11 cellular contexts compared by ENCODE assay signal in genomic region chr9:82410306-82410705, GRCh38.
A peak's percentile ranks its signal among the peaks of the same experiment; 100 is the strongest.
DNase-seq lines count a peak whose midpoint lies in the region; ATAC-seq and TF ChIP-seq lines count a peak whose summit lies in the region.
"Had no signal": no experiment of that assay in that cellular context is flagged by ENCODE, and none has a peak within 500 bp of the region (broad histone marks: within the 10 kb centered on the region; RNA-seq: fewer than 3 reads in every experiment).

No MANE protein-coding gene starts in this region.

- no peak overlapping the region for H2BK20ac ChIP-seq in H9 (ENCODE audit: low read depth, low read length, poor library complexity, severe bottlenecking)

- H3K4me3 Mint-ChIP-seq in H9 = no peak overlapping the region
- H3K4me3 Mint-ChIP-seq: CD8-positive, alpha-beta T cell; central memory CD8-positive, alpha-beta T cell had no signal

- H3K18ac ChIP-seq in H9 (ENCODE audit: insufficient read length, low read depth, low read length) = no peak overlapping the region

- peaks cover 0 to 10% of the 10 kb centered on the region in 2 experiments; a peak in 2 of 5 replicates for H3K9me3 Mint-ChIP-seq in H9

- H3K4me2 ChIP-seq in mammary epithelial cell (ENCODE audit: insufficient read depth, low read depth, low read length) (no peak overlapping the region), H9 (ENCODE audit: insufficient read depth, insufficient read length, low read length) (no peak overlapping the region)

- peaks cover 25% of the 10 kb centered on the region for H3K4me1 ChIP-seq in mammary epithelial cell (ENCODE audit: insufficient read depth, low read length)
- peaks cover under 1% of the 10 kb centered on the region for H3K4me1 ChIP-seq in vagina
- H3K4me1 ChIP-seq in H9 (ENCODE audit: insufficient read depth, low read length) = no peaks in the 10 kb centered on the region; the same call in 1 of the 2 replicates

- no peak overlapping the region for H3K14ac ChIP-seq in H9 (ENCODE audit: insufficient read depth, low read length)

- no peaks in the 10 kb centered on the region for H3K4me1 Mint-ChIP-seq in H9
- H3K4me1 Mint-ChIP-seq: central memory CD8-positive, alpha-beta T cell had no signal

- H3K79me1 ChIP-seq in H9 (ENCODE audit: insufficient read depth, low read depth, low read length, poor library complexity, severe bottlenecking) = no peaks in the 10 kb centered on the region

- no peaks in the 10 kb centered on the region; the same call in 1 of the 2 replicates for H3K27me3 Mint-ChIP-seq in H9 (ENCODE audit: low read depth)
- H3K27me3 Mint-ChIP-seq: central memory CD8-positive, alpha-beta T cell had no signal

- H3K27ac ChIP-seq in mammary epithelial cell (ENCODE audit: insufficient read depth, low read depth, low read length) = no peak overlapping the region
- H3K27ac ChIP-seq in vagina = no peak overlapping the region
- H3K27ac ChIP-seq in H9 (ENCODE audit: insufficient read length, low read depth, low read length) = no peak overlapping the region

- no peak overlapping the region for H2BK120ac ChIP-seq in H9 (ENCODE audit: low read depth, low read length, poor library complexity, severe bottlenecking)

- H3K9me3 ChIP-seq in mammary epithelial cell (replicated peaks; ENCODE audit: insufficient read depth, low read length) (no peaks in the 10 kb centered on the region), vagina (no peaks in the 10 kb centered on the region), H9 (ENCODE audit: control insufficient read depth, low read depth, low read length) (no peaks in the 10 kb centered on the region)

- ATAC-seq in GM19467 (IDR thresholded peaks at IDR 0.05; ENCODE audit: unreplicated experiment) = peak; percentile 75
- peak; percentile 82 for ATAC-seq in HG03139 (IDR thresholded peaks at IDR 0.05; ENCODE audit: unreplicated experiment)
- ATAC-seq: CD8-positive, alpha-beta T cell had no signal

- TF ChIP-seq CTCF in mammary epithelial cell (conservative IDR thresholded peaks at IDR 0.05 in 1 of 2, IDR thresholded peaks at IDR 0.05 in 1 of 2; ENCODE audit: extremely low read depth in 1 of 2, insufficient read depth in 1 of 2, low read depth in 1 of 2, low read length in 2 of 2) = no peak
- no peak for TF ChIP-seq CTCF in vagina (IDR thresholded peaks at IDR 0.05)
- no peak for TF ChIP-seq CTCF in H9 (conservative IDR thresholded peaks at IDR 0.05)

- no peak overlapping the region for H2AFZ ChIP-seq in mammary epithelial cell (ENCODE audit: low read depth, low read length)
- no peak overlapping the region for H2AFZ ChIP-seq in H9 (ENCODE audit: low read length)

- H3K23me2 ChIP-seq in H9 (ENCODE audit: insufficient read length, low read depth, low read length, poor library complexity, severe bottlenecking) = no peaks in the 10 kb centered on the region

- H3K36me3 Mint-ChIP-seq in H9 (ENCODE audit: insufficient read depth in 1 of 3, low read depth in 3 of 3) = no peaks in the 10 kb centered on the region
- H3K36me3 Mint-ChIP-seq: CD8-positive, alpha-beta T cell had no signal

- H3K56ac ChIP-seq in H9 (ENCODE audit: insufficient read length, low read depth, low read length) = no peak overlapping the region

- in situ Hi-C loops in mammary epithelial cell (cut with MboI; ENCODE audit: low sequenced_read_pairs in 2 of 2) = no loop called here

- no peak overlapping the region for H3K23ac ChIP-seq in H9 (ENCODE audit: insufficient read length, low read depth, low read length)

- no peak overlapping the region for H2BK15ac ChIP-seq in H9 (ENCODE audit: low read depth, low read length)

- H3K79me2 ChIP-seq in mammary epithelial cell (ENCODE audit: insufficient read depth, low read length) = no peaks in the 10 kb centered on the region
- no peaks in the 10 kb centered on the region for H3K79me2 ChIP-seq in H9 (ENCODE audit: insufficient read depth, low read length)

- CTCF ChIA-PET in mammary epithelial cell (lab: Charles Lee; ENCODE audit: low non-redundant PET) = no interaction called here

- H3K27me3 ChIP-seq in mammary epithelial cell (ENCODE audit: insufficient read depth, low read length) (no peaks in the 10 kb centered on the region), vagina (no peaks in the 10 kb centered on the region), H9 (ENCODE audit: insufficient read depth, low read length) (no peaks in the 10 kb centered on the region)

- no peak overlapping the region for H3K4ac ChIP-seq in H9 (ENCODE audit: low read depth, low read length)

- no peak overlapping the region for H2BK5ac ChIP-seq in H9 (ENCODE audit: insufficient read length, low read length)

- no peak overlapping the region for H3K4me3 ChIP-seq in mammary epithelial cell (replicated peaks in 1 of 3; ENCODE audit: insufficient read depth in 1 of 3, low read depth in 2 of 3, low read length in 3 of 3)
- H3K4me3 ChIP-seq in vagina = no peak overlapping the region

- no peak overlapping the region for H3K9ac ChIP-seq in mammary epithelial cell (ENCODE audit: insufficient read depth, low read length)
- no peak overlapping the region for H3K9ac ChIP-seq in H9 (ENCODE audit: extremely low read depth, insufficient read length, low read length)

- DNase-seq in Daoy (ENCODE audit: low read depth) (peak; percentile 15), mammary epithelial cell (peak; percentile 81), vagina (ENCODE audit: extremely low spot score in 2 of 2) (no peak), H9 (no peak), NCI-H2227 treated with DMSO at 0.1 percent for 48 hours (lab: John Stamatoyannopoulos, UW) (no peak), dermis blood vessel endothelial cell (no peak)
- DNase-seq: CD8-positive, alpha-beta T cell; stimulated activated CD4-positive, alpha-beta T cell treated with anti-CD3 and anti-CD28 coated beads, Interleukin-4, amount 100 ng/mL, for 4 hours had no signal

- TF ChIP-seq POLR2A in vagina (IDR thresholded peaks at IDR 0.05) = no peak

- H4K20me1 ChIP-seq in mammary epithelial cell (ENCODE audit: insufficient read depth, low read length) (no peaks in the 10 kb centered on the region), H9 (ENCODE audit: control insufficient read depth, insufficient read depth, insufficient read length) (no peaks in the 10 kb centered on the region)

- H3T11ph ChIP-seq in H9 (ENCODE audit: low read length) = no peak overlapping the region

- H2BK12ac ChIP-seq in H9 (ENCODE audit: insufficient read length, low read depth, low read length) = no peak overlapping the region

- H3K36me3 ChIP-seq in mammary epithelial cell (ENCODE audit: insufficient read depth, low read length) (no peaks in the 10 kb centered on the region), vagina (no peaks in the 10 kb centered on the region)

- no peak overlapping the region for H4K5ac ChIP-seq in H9 (ENCODE audit: insufficient read length, low read depth, low read length)

- H2AK5ac ChIP-seq in H9 (ENCODE audit: insufficient read length, low read length) = no peak overlapping the region

- BruUV-seq in mammary epithelial cell (replicated peaks; lab: Mats Ljungman, UMichigan) = no TSS peak

- H4K8ac ChIP-seq in H9 (replicated peaks; ENCODE audit: insufficient read length, low read depth, low read length) = no peak overlapping the region

- H3K27ac Mint-ChIP-seq in H9 = no peak overlapping the region
- H3K27ac Mint-ChIP-seq: CD8-positive, alpha-beta T cell had no signal

- H4K91ac ChIP-seq in H9 (ENCODE audit: insufficient read length, low read depth, low read length) = no peak overlapping the region

- dilution Hi-C loops in mammary epithelial cell (cut with HindIII; ENCODE audit: low sequenced_read_pairs) = no loop called here

- intact Hi-C loops in mammary epithelial cell (cut with micrococcal nuclease) (loop anchor here (2.0 to 10.0 kb wide), 2 partner anchors 56 to 80 kb away; no protein-coding TSS in a partner anchor), vagina (cut with DNase I) (no loop called here)

Comparison
In these comparisons a context has a peak if more than half of its experiments do, and no peak if none do; other contexts are left out.
1. DNase-seq: peak in Daoy (single experiment) and mammary epithelial cell (single experiment); none in vagina (0 of 2), H9 (single experiment), NCI-H2227 treated with DMSO at 0.1 percent for 48 hours (single experiment) and dermis blood vessel endothelial cell (single experiment).